In genomic region chr10:18611168-18611567, GRCh38 we compare ENCODE assay signal across 1 cellular context.
TF ChIP-seq lines count a peak whose summit lies in the region.

No MANE protein-coding gene starts in this region.

TF ChIP-seq in endothelial cell of umbilical vein, 7 proteins besides CTCF, POLR2A, EP300 and RAD21:
- TF ChIP-seq JUN (IDR thresholded peaks at IDR 0.05; ENCODE audit: borderline replicate concordance, insufficient read depth, insufficient read length, low read depth) = no peak
- TF ChIP-seq EZH2 (IDR thresholded peaks at IDR 0.05; ENCODE audit: borderline replicate concordance, low read depth, low read length, severe bottlenecking) = no peak
- no peak for TF ChIP-seq POLR2AphosphoS5 (IDR thresholded peaks at IDR 0.05; ENCODE audit: insufficient read depth, low read depth, low read length)
- no peak for TF ChIP-seq GATA2 (IDR thresholded peaks at IDR 0.05; ENCODE audit: insufficient read depth, insufficient read length, low read depth, low read length)
- TF ChIP-seq MYC (IDR thresholded peaks at IDR 0.05; ENCODE audit: low read depth, low read length) = no peak
- TF ChIP-seq, protein P1, sequence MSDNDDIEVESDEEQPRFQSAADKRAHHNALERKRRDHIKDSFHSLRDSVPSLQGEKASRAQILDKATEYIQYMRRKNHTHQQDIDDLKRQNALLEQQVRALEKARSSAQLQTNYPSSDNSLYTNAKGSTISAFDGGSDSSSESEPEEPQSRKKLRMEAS (IDR thresholded peaks at IDR 0.05; ENCODE audit: insufficient read depth, insufficient read length) = no peak
- no peak for TF ChIP-seq FOS (IDR thresholded peaks at IDR 0.05; ENCODE audit: borderline replicate concordance, insufficient read depth, low read length)
